Comparison of ENCODE assay signal across 1 cellular context in genomic region chr10:132066812-132067211, GRCh38.
TF ChIP-seq lines count a peak whose summit lies in the region.

No MANE protein-coding gene starts in this region.

TF ChIP-seq in GM23338, 12 proteins besides CTCF, POLR2A, EP300 and RAD21 (continued from another document):
- TF ChIP-seq ZNF462 (CRISPR knock-in tag; IDR thresholded peaks at IDR 0.05) = no peak
TF ChIP-seq in GM23338: peak in this region for 0.
